Comparison of ENCODE assay signal across 5 cellular contexts in the genomic region with DNA sequence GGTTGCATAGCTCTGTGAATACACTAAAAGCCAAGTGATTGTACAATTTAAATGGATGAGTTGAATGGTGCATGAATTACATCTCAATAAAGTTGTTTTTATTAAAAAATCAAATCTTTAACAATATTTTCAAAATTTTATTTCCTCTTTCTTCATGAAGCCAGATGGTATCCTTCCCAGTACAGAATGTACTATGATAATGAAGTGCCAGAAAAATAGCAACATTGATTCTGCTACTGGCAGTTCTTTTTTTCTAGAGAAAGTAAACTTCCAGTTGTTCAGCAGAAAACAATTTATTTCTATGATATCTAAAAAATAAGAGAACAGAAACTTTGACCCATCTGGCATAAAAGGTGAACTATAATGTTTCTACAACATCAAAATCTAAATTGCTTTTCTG.
"Had no signal": no experiment of that assay in that cellular context is flagged by ENCODE, and none has a peak within 500 bp of the region (broad histone marks: within the 10 kb centered on the region; RNA-seq: fewer than 3 reads in every experiment).

No MANE protein-coding gene starts in this region.

- H3K27ac ChIP-seq: HL-60 had no signal

- DNase-seq: IMR-90, KBM-7 had no signal

- ATAC-seq: HepG2, K562 had no signal

- H3K4me3 ChIP-seq: K562 had no signal
